Comparison of ENCODE assay signal across 11 cellular contexts in genomic region chr3:19888428-19889152, GRCh38. TPM values are rescaled to one million over a fixed set of nuclear protein-coding genes. Genes with fewer than 3 reads are reported as not detected.
DNase-seq lines count a peak whose midpoint lies in the region; ATAC-seq, FAIRE-seq and TF ChIP-seq lines count a peak whose summit lies in the region.
"Had no signal": no experiment of that assay in that cellular context is flagged by ENCODE, and none has a peak within 500 bp of the region (broad histone marks: within the 10 kb centered on the region; RNA-seq: fewer than 3 reads in every experiment).

No MANE protein-coding gene starts in this region.

- H3K27ac ChIP-seq in substantia nigra (ENCODE audit: low read depth, low read length, poor library complexity, severe bottlenecking) = peak overlapping the region; percentile 70
- H3K27ac ChIP-seq in CD8-positive, alpha-beta T cell (ENCODE audit: low read depth, low read length) = no peak overlapping the region

- H3K4me3 ChIP-seq in bronchial epithelial cell (ENCODE audit: low read depth, low read length) = no peak overlapping the region
- no peak overlapping the region for H3K4me3 ChIP-seq in CD8-positive, alpha-beta T cell (ENCODE audit: low read depth, low read length)

- no peaks in the 10 kb centered on the region for H3K4me1 ChIP-seq in CD8-positive, alpha-beta T cell (ENCODE audit: insufficient read depth, low read length)

- FAIRE-seq in bronchial epithelial cell (lab: Jason Lieb, UNC) = no peak

- TF ChIP-seq CTCF in HFFc6 (IDR thresholded peaks at IDR 0.05) (no peak), bronchial epithelial cell (IDR thresholded peaks at IDR 0.05; ENCODE audit: insufficient read depth, low read length, severe bottlenecking) (no peak)
- TF ChIP-seq CTCF in CD8-positive, alpha-beta T cell (IDR thresholded peaks at IDR 0.05) = no peak

- no peaks in the 10 kb centered on the region for H3K9me3 ChIP-seq in CD8-positive, alpha-beta T cell (ENCODE audit: low read length)

- H3K4me3 Mint-ChIP-seq in HFFc6 = peak overlapping the region; percentile 79
- H3K4me3 Mint-ChIP-seq in CD8-positive, alpha-beta T cell = no peak overlapping the region

- peak overlapping the region; percentile 94 for H3K27ac Mint-ChIP-seq in HFFc6
- H3K27ac Mint-ChIP-seq in CD8-positive, alpha-beta T cell = no peak overlapping the region

- CTCF ChIA-PET in CD8-positive, alpha-beta T cell (lab: Charles Lee) = interaction anchor here (1.2 kb wide), 1 partner anchor 153 kb away, joined by 3 read pairs; no protein-coding TSS in a partner anchor

- DNase-seq in HFFc6 = no peak
- peak; percentile 4 for DNase-seq in bronchial epithelial cell (ENCODE audit: low read depth)
- DNase-seq in left colon = no peak
- DNase-seq in substantia nigra (lab: John Stamatoyannopoulos, UW) = peak in 1 of 49 donors; percentile 22
- DNase-seq in CD8-positive, alpha-beta T cell = no peak
- no peak for DNase-seq in activated CD8-positive, alpha-beta memory T cell treated with anti-CD3 and anti-CD28 coated beads, Interleukin-2, amount 50 U/mL, for 4 hours
- DNase-seq: activated CD4-positive, CD25-positive, alpha-beta regulatory T cell treated with anti-CD3 and anti-CD28 coated beads, Interleukin-2, amount 50 U/mL, for 72 hours; activated effector memory CD4-positive, alpha-beta T cell treated with anti-CD3 and anti-CD28 coated beads, Interleukin-2, amount 50 U/mL, for 16 hours; NCI-H187 had no signal

- peaks cover 53% of the 10 kb centered on the region for H3K4me1 Mint-ChIP-seq in HFFc6 (ENCODE audit: low read depth)
- H3K4me1 Mint-ChIP-seq in CD8-positive, alpha-beta T cell (ENCODE audit: low read depth) = no peaks in the 10 kb centered on the region

- intact Hi-C loops in left colon (cut with DNase I, micrococcal nuclease) = loop anchor here in 1 of 2 donors (5.0 kb wide), 1 partner anchor 59 kb away; the partner anchor contains the start of gene RAB5A
- intact Hi-C loops in CD8-positive, alpha-beta T cell (cut with DNase I, micrococcal nuclease) = no loop called here

- H3K9me3 Mint-ChIP-seq in HFFc6 = no peaks in the 10 kb centered on the region
- H3K9me3 Mint-ChIP-seq in CD8-positive, alpha-beta T cell = no peaks in the 10 kb centered on the region

- no peaks in the 10 kb centered on the region for H3K27me3 ChIP-seq in bronchial epithelial cell (ENCODE audit: control insufficient read depth, insufficient read depth, low read length)
- no peaks in the 10 kb centered on the region for H3K27me3 ChIP-seq in CD8-positive, alpha-beta T cell (ENCODE audit: insufficient read depth, low read length)

- no peaks in the 10 kb centered on the region for H3K36me3 Mint-ChIP-seq in HFFc6 (ENCODE audit: low read depth)
- no peaks in the 10 kb centered on the region for H3K36me3 Mint-ChIP-seq in CD8-positive, alpha-beta T cell

- ATAC-seq in left colon (peak; percentile 28), GM21825 (IDR thresholded peaks at IDR 0.05; ENCODE audit: unreplicated experiment) (no peak), HG02610 (IDR thresholded peaks at IDR 0.05; ENCODE audit: unreplicated experiment) (no peak)
- ATAC-seq in CD8-positive, alpha-beta T cell = no peak

- H3K36me3 ChIP-seq in bronchial epithelial cell (ENCODE audit: control insufficient read depth, insufficient read depth, low read length) = no peaks in the 10 kb centered on the region
- no peaks in the 10 kb centered on the region for H3K36me3 ChIP-seq in CD8-positive, alpha-beta T cell (ENCODE audit: insufficient read depth, low read length)

- POLR2A ChIA-PET in CD8-positive, alpha-beta T cell (lab: Charles Lee) = no interaction called here

- no peaks in the 10 kb centered on the region; the same call in 1 of the 2 replicates for H3K27me3 Mint-ChIP-seq in HFFc6 (ENCODE audit: insufficient read depth)
- no peaks in the 10 kb centered on the region for H3K27me3 Mint-ChIP-seq in CD8-positive, alpha-beta T cell (ENCODE audit: low read depth)

RNA-seq across cellular contexts. Expression of gene EFHB, which starts 45.4 kb away (rescaled TPM):
- total RNA-seq in HFFc6 (2021; fragmentation: NEBNext Ultra II Directional; extraction: Animal tissue kit (Norgen Biotek cat#: 25700)) = 1 to 10 TPM in 1 of 6 experiments, under 1 TPM in 4, not detected in 1; 0.40 to 1.2 (median 0.59) TPM
- total RNA-seq in bronchial epithelial cell (0.13 and 0.26 TPM in 2 replicates), left colon (1 to 10 TPM in 1 of 2 donors, under 1 TPM in 1; 0.55 to 2.4 TPM)
- 1 to 10 TPM in 1 of 2 experiments, under 1 TPM in 1; 0.44 to 1.9 TPM for total RNA-seq in CD8-positive, alpha-beta T cell

RNA-seq across cellular contexts. Expression of gene RAB5A, which starts 58.3 kb away (rescaled TPM):
- 10 to 100 TPM; 56.7 to 71.1 (median 66.0) TPM for total RNA-seq in HFFc6 (2021; fragmentation: NEBNext Ultra II Directional; extraction: Animal tissue kit (Norgen Biotek cat#: 25700))
- total RNA-seq in bronchial epithelial cell (43.7 and 68.7 TPM in 2 replicates), left colon (10 to 100 TPM; 67.1 to 75.5 TPM)
- 100 to 1,000 TPM; 120 to 121 TPM for total RNA-seq in CD8-positive, alpha-beta T cell
